Comparison of ENCODE assay signal across 8 cellular contexts in genomic region chr3:149752051-149752787, GRCh38. TPM values are rescaled to one million over a fixed set of nuclear protein-coding genes. Genes with fewer than 3 reads are reported as not detected.
A peak's percentile ranks its signal among the peaks of the same experiment; 100 is the strongest.
DNase-seq lines count a peak whose midpoint lies in the region; TF ChIP-seq lines count a peak whose summit lies in the region.

COMMD2 (minus strand) TSS chr3:149752489; CDS start chr3:149752444, 45 bp downstream.

- peaks cover 24% of the 10 kb centered on the region for H3K36me3 Mint-ChIP-seq in Caco-2 (ENCODE audit: insufficient read depth, unreplicated experiment)
- peaks cover 19% of the 10 kb centered on the region for H3K36me3 Mint-ChIP-seq in mesothelial cell of epicardium

- H3K4me1 ChIP-seq in Caco-2: no peaks in the 10 kb centered on the region

- H3K4me3 ChIP-seq in Caco-2 (ENCODE audit: low read depth, low read length): peak within 1 kb of the TSS; percentile 64

- H3K27ac Mint-ChIP-seq in Caco-2 (ENCODE audit: unreplicated experiment) (peak within 1 kb of the TSS; percentile 96), mesothelial cell of epicardium (peak within 1 kb of the TSS; percentile 98)

- H3K27me3 ChIP-seq in Caco-2 (replicated peaks; ENCODE audit: control insufficient read depth, insufficient read depth, low read length): no peaks in the 10 kb centered on the region

- BruUV-seq in Caco-2 (replicated peaks; lab: Mats Ljungman, UMichigan): TSS peak; percentile 75

- TF ChIP-seq CTCF in Caco-2 (IDR thresholded peaks at IDR 0.05; ENCODE audit: insufficient read depth in 1 of 2, low read depth in 1 of 2, low read length in 1 of 2, severe bottlenecking in 1 of 2, unreplicated experiment in 1 of 2) (peak; percentile 13 to 36), GM20000 (IDR thresholded peaks at IDR 0.05; ENCODE audit: extremely low read depth, missing control alignments) (peak; percentile 20), mesothelial cell of epicardium (IDR thresholded peaks at IDR 0.05; ENCODE audit: unreplicated experiment) (peak; percentile 66)

- H3K9me3 Mint-ChIP-seq in Caco-2 (ENCODE audit: unreplicated experiment): no peaks in the 10 kb centered on the region
- H3K9me3 Mint-ChIP-seq in mesothelial cell of epicardium: no peaks in the 10 kb centered on the region

- intact Hi-C loops in Caco-2 (cut with micrococcal nuclease; ENCODE audit: unreplicated experiment): loop anchor here (1.0 to 5.0 kb wide), 2 partner anchors 60 to 240 kb away; partner anchors contain the start of gene RNF13

- peaks cover 2% of the 10 kb centered on the region for H3K36me3 ChIP-seq in Caco-2 (ENCODE audit: control insufficient read depth, insufficient read depth, low read length)

- H3K9me3 ChIP-seq in Caco-2: no peaks in the 10 kb centered on the region

- H3K4me3 Mint-ChIP-seq in Caco-2 (ENCODE audit: unreplicated experiment): peak within 1 kb of the TSS; percentile 96
- peak within 1 kb of the TSS; percentile 98 for H3K4me3 Mint-ChIP-seq in mesothelial cell of epicardium

- CTCF ChIA-PET in Caco-2 (lab: Charles Lee): interaction anchor here (0.5 to 1.6 kb wide), 4 partner anchors 56 to 222 kb away, joined by 3 to 6 read pairs (median 5); no protein-coding TSS in a partner anchor

- in situ Hi-C loops in endometrial microvascular endothelial cells (cut with HindIII; ENCODE audit: inconsistent ontology term, low pct_unique_long_range_greater_than_20kb, low sequenced_read_pairs): no loop called here

- DNase-seq in Caco-2: peak; percentile 86 to 90
- DNase-seq in GM20000 (ENCODE audit: low spot score): peak; percentile 81
- peak; percentile 97 for DNase-seq in HT-29 (ENCODE audit: low spot score)
- DNase-seq in NOMO-1 treated with DMSO at 0.1 percent for 48 hours (lab: John Stamatoyannopoulos, UW; ENCODE audit: unreplicated experiment): peak; percentile 79
- peak; percentile 24 for DNase-seq in activated CD8-positive, alpha-beta memory T cell treated with anti-CD3 and anti-CD28 coated beads, Interleukin-2, amount 50 U/mL, for 1 hour (ENCODE audit: extremely low read depth)
- peak; percentile 51 to 71 for DNase-seq in mesothelial cell of epicardium (ENCODE audit: low spot score in 2 of 2, unreplicated experiment in 2 of 2)
- DNase-seq in stimulated activated CD8-positive, alpha-beta memory T cell treated with anti-CD3 and anti-CD28 coated beads, Interleukin-15, amount 100 ng/mL, for 48 hours (ENCODE audit: low read depth in 2 of 2): peak; percentile 70 to 72

- POLR2A ChIA-PET in Caco-2 (lab: Charles Lee): interaction anchor here (1.1 kb wide), 1 partner anchor 62 kb away, joined by 4 read pairs; no protein-coding TSS in a partner anchor

- no peaks in the 10 kb centered on the region for H3K27me3 Mint-ChIP-seq in Caco-2 (ENCODE audit: insufficient read depth, unreplicated experiment)
- peaks cover 15% of the 10 kb centered on the region for H3K27me3 Mint-ChIP-seq in mesothelial cell of epicardium (ENCODE audit: low read depth)

- H3K4me1 Mint-ChIP-seq in Caco-2 (ENCODE audit: low read depth, unreplicated experiment): no peaks in the 10 kb centered on the region
- peaks cover 10% of the 10 kb centered on the region for H3K4me1 Mint-ChIP-seq in mesothelial cell of epicardium

RNA-seq across cellular contexts. Expression of gene COMMD2, which starts in this region (rescaled TPM):
- 42.6 and 43.3 TPM in 2 replicates for total RNA-seq in Caco-2 (2022)
- total RNA-seq in HT-29 (2014; rRNA removed; shearing (Covaris generic)): 28.4 and 30.0 TPM in 2 replicates
- 39.0 TPM for total RNA-seq in endometrial microvascular endothelial cells (ENCODE audit: inconsistent ontology term)
- total RNA-seq in mesothelial cell of epicardium: 49.6 to 55.7 TPM (median 52.4 TPM) in 3 replicates

Comparison
In these comparisons a context has a peak if more than half of its experiments do, and no peak if none do; other contexts are left out.
1. Peak in every context shown above with its lines: DNase-seq and H3K4me3 ChIP-seq.
2. DNase-seq: peak in every context shown above with its lines; median percentile 97 in HT-29; 88 in Caco-2; 81 in GM20000; 79 in NOMO-1 treated with DMSO at 0.1 percent for 48 hours; 71 in stimulated activated CD8-positive, alpha-beta memory T cell treated with anti-CD3 and anti-CD28 coated beads, Interleukin-15, amount 100 ng/mL, for 48 hours; 61 in mesothelial cell of epicardium; 24 in activated CD8-positive, alpha-beta memory T cell treated with anti-CD3 and anti-CD28 coated beads, Interleukin-2, amount 50 U/mL, for 1 hour.